ENCODE assay signal across 26 cellular contexts in the genomic region with DNA sequence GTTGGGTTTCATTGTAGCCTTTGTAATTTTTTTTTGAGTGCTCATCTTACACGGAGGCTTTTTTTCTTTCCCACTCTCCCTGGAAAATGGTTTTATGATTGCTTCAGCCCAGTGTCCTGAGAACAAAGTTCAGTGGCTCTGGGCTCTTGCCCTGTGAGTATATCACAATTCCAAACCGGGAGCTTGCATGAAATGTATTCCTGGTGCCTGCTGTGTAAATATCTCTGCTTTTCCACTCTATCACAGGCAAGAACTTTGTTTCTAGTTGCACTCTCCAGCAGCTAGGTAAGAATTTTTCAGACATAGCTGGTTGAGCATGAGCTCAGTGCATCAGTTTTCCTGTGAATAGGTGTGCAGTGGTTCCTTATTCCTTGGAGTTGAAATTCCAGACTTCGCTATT.
"Had no signal": no experiment of that assay in that cellular context is flagged by ENCODE, and none has a peak within 500 bp of the region (broad histone marks: within the 10 kb centered on the region; RNA-seq: fewer than 3 reads in every experiment).

No MANE protein-coding gene starts in this region.

- H3K4me1 Mint-ChIP-seq: activated naive CD8-positive, alpha-beta T cell treated with anti-CD3 and anti-CD28 coated beads for 36 hours; naive thymus-derived CD4-positive, alpha-beta T cell had no signal

- H3K36me3 Mint-ChIP-seq: activated naive CD8-positive, alpha-beta T cell treated with anti-CD3 and anti-CD28 coated beads for 36 hours had no signal

- H3K27me3 ChIP-seq: colonic mucosa, upper lobe of right lung had no signal

- H3K9me3 ChIP-seq: colonic mucosa, heart left ventricle, thoracic aorta, upper lobe of right lung had no signal

- H3K4me1 ChIP-seq: colonic mucosa, heart left ventricle, upper lobe of right lung had no signal

- H3K36me3 ChIP-seq: colonic mucosa, heart left ventricle, thoracic aorta, upper lobe of right lung had no signal

- H3K27ac ChIP-seq: colonic mucosa, dorsolateral prefrontal cortex, heart left ventricle, thoracic aorta, upper lobe of right lung had no signal

- H3K4me3 Mint-ChIP-seq: activated naive CD8-positive, alpha-beta T cell treated with anti-CD3 and anti-CD28 coated beads for 36 hours; activated T-cell treated with anti-CD3 and anti-CD28 coated beads, Interleukin-2, amount 50 U/mL, for 4 hours; effector memory CD8-positive, alpha-beta T cell; naive thymus-derived CD4-positive, alpha-beta T cell had no signal

- H3K27ac Mint-ChIP-seq: activated naive CD8-positive, alpha-beta T cell treated with anti-CD3 and anti-CD28 coated beads for 36 hours; activated T-helper 2 cell treated with anti-CD3 and anti-CD28 coated beads, Interferon-gamma antibody, Interleukin-2, Interleukin-4, amounts not matched to agents 10 μg/mL and 5 μg/mL and 100 μg/mL, durations not matched to agents 14 hours and 24 hours and 36 hours; effector memory CD8-positive, alpha-beta T cell; naive thymus-derived CD4-positive, alpha-beta T cell; progenitor cell of endocrine pancreas had no signal

- DNase-seq: activated CD4-positive, alpha-beta T cell treated with anti-CD3 and anti-CD28 coated beads for 1 hour; activated CD4-positive, alpha-beta T cell treated with anti-CD3 and anti-CD28 coated beads, Interleukin-2, amount 50 U/mL, for 4 hours; activated CD8-positive, alpha-beta memory T cell treated with anti-CD3 and anti-CD28 coated beads for 24 hours; activated CD8-positive, alpha-beta memory T cell treated with anti-CD3 and anti-CD28 coated beads, Interleukin-2, amount 50 U/mL, for 48 hours; activated naive CD4-positive, alpha-beta T cell treated with Interleukin-2 at 50 U/mL for 16 hours; activated naive CD8-positive, alpha-beta T cell treated with anti-CD3 and anti-CD28 coated beads for 36 hours; activated T-cell treated with anti-CD3 and anti-CD28 coated beads, Interleukin-2, amount 50 U/mL, for 4 hours; colonic mucosa; dorsolateral prefrontal cortex; effector memory CD8-positive, alpha-beta T cell; heart left ventricle; islet precursor cell; naive thymus-derived CD4-positive, alpha-beta T cell; retina; stimulated activated CD4-positive, alpha-beta T cell treated with anti-CD3 and anti-CD28 coated beads, Interleukin-4, amount 100 ng/mL, for 24 hours; stimulated activated naive CD4-positive, alpha-beta T cell treated with Interleukin-2 at 50 U/mL for 16 hours; T-helper 9 cell; upper lobe of right lung had no signal

- H3K27me3 Mint-ChIP-seq: progenitor cell of endocrine pancreas had no signal

- H3K9me3 Mint-ChIP-seq: activated naive CD8-positive, alpha-beta T cell treated with anti-CD3 and anti-CD28 coated beads for 36 hours; activated T-cell treated with anti-CD3 and anti-CD28 coated beads, Interleukin-2, amount 50 U/mL, for 4 hours; activated T-helper 2 cell treated with anti-CD3 and anti-CD28 coated beads, Interferon-gamma antibody, Interleukin-2, Interleukin-4, amounts not matched to agents 10 μg/mL and 5 μg/mL and 100 μg/mL, durations not matched to agents 14 hours and 24 hours and 36 hours; effector memory CD8-positive, alpha-beta T cell had no signal

- H3K4me3 ChIP-seq: colonic mucosa, dorsolateral prefrontal cortex, heart left ventricle, lung, thoracic aorta, upper lobe of right lung had no signal

- ATAC-seq: activated T-cell treated with anti-CD3 and anti-CD28 coated beads, Interleukin-2, amount 50 U/mL, for 4 hours; effector memory CD8-positive, alpha-beta T cell; esophagus mucosa; heart left ventricle; naive thymus-derived CD4-positive, alpha-beta T cell; upper lobe of right lung had no signal

- FAIRE-seq: astrocyte, bronchial epithelial cell, endothelial cell of umbilical vein had no signal
